Comparison of ENCODE assay signal across 18 cellular contexts in genomic region chrX:2188316-2188715, GRCh38.
DNase-seq lines count a peak whose midpoint lies in the region; ATAC-seq and TF ChIP-seq lines count a peak whose summit lies in the region.
"Had no signal": no experiment of that assay in that cellular context is flagged by ENCODE, and none has a peak within 500 bp of the region (broad histone marks: within the 10 kb centered on the region; RNA-seq: fewer than 3 reads in every experiment).

No MANE protein-coding gene starts in this region.

- no peaks in the 10 kb centered on the region for H3K27me3 ChIP-seq in skeletal muscle satellite cell (ENCODE audit: control insufficient read depth, insufficient read depth, low read length)
- H3K27me3 ChIP-seq: BE2C had no signal

- no peak for TF ChIP-seq CTCF in HFFc6 (IDR thresholded peaks at IDR 0.05)

- no peak overlapping the region for H3K4me3 ChIP-seq in skeletal muscle satellite cell (ENCODE audit: low read length)
- H3K4me3 ChIP-seq: prostate gland had no signal

- peaks cover 4% of the 10 kb centered on the region for H3K9me3 ChIP-seq in skeletal muscle satellite cell (replicated peaks; ENCODE audit: low read length)
- H3K9me3 ChIP-seq: BE2C, prostate gland had no signal

- H3K36me3 ChIP-seq in skeletal muscle satellite cell (ENCODE audit: insufficient read depth, low read length) = no peaks in the 10 kb centered on the region
- H3K36me3 ChIP-seq: BE2C, prostate gland, WERI-Rb-1 had no signal

- ATAC-seq in HG03432 (IDR thresholded peaks at IDR 0.05; ENCODE audit: unreplicated experiment) (no peak), HG03039 (IDR thresholded peaks at IDR 0.05; ENCODE audit: unreplicated experiment) (no peak)
- ATAC-seq: activated CD8-positive, alpha-beta T cell treated with anti-CD3 and anti-CD28 coated beads for 36 hours; activated T-cell treated with anti-CD3 and anti-CD28 coated beads, Interleukin-2, amount 50 U/mL, for 72 hours; naive thymus-derived CD8-positive, alpha-beta T cell had no signal

- H3K4me3 Mint-ChIP-seq in HFFc6 = no peak overlapping the region; the same call in 1 of the 2 replicates
- H3K4me3 Mint-ChIP-seq: activated CD8-positive, alpha-beta T cell treated with anti-CD3 and anti-CD28 coated beads for 36 hours; activated naive CD8-positive, alpha-beta T cell treated with anti-CD3 and anti-CD28 coated beads for 36 hours; activated T-cell treated with anti-CD3 and anti-CD28 coated beads, Interleukin-2, amount 50 U/mL, for 72 hours; naive thymus-derived CD8-positive, alpha-beta T cell had no signal

- no peak overlapping the region for H3K9ac ChIP-seq in skeletal muscle satellite cell (ENCODE audit: low read depth, low read length)

- peaks cover 7% of the 10 kb centered on the region; the same call in 1 of the 2 replicates for H3K36me3 Mint-ChIP-seq in HFFc6 (ENCODE audit: low read depth)

- H3K9me3 Mint-ChIP-seq in HFFc6 = peaks cover 27% of the 10 kb centered on the region

- peak; percentile 2 for DNase-seq in HFFc6
- peak; percentile 18 for DNase-seq in astrocyte of the hippocampus (ENCODE audit: low read depth, low spot score)
- DNase-seq in islet precursor cell = peak; percentile 72
- DNase-seq in superior temporal gyrus (ENCODE audit: extremely low spot score) = no peak
- no peak for DNase-seq in NCI-H446 (lab: John Stamatoyannopoulos, UW)
- DNase-seq: activated CD8-positive, alpha-beta T cell treated with anti-CD3 and anti-CD28 coated beads for 36 hours; activated naive CD8-positive, alpha-beta T cell treated with anti-CD3 and anti-CD28 coated beads for 36 hours; activated T-cell treated with anti-CD3 and anti-CD28 coated beads, Interleukin-2, amount 50 U/mL, for 72 hours; BE2C; naive thymus-derived CD8-positive, alpha-beta T cell; NCI-H446 treated with DMSO at 0.1 percent for 48 hours; Right ventricle myocardium superior; stimulated activated CD8-positive, alpha-beta memory T cell treated with anti-CD3 and anti-CD28 coated beads, Interleukin-4, amount 100 ng/mL, for 48 hours; WERI-Rb-1 had no signal

- peaks cover 4% of the 10 kb centered on the region; the same call in 1 of the 2 replicates for H3K4me1 Mint-ChIP-seq in HFFc6 (ENCODE audit: low read depth)
- H3K4me1 Mint-ChIP-seq: activated naive CD8-positive, alpha-beta T cell treated with anti-CD3 and anti-CD28 coated beads for 36 hours had no signal

- H3K4me1 ChIP-seq in skeletal muscle satellite cell (ENCODE audit: control insufficient read depth, insufficient read depth, low read length) = no peaks in the 10 kb centered on the region
- H3K4me1 ChIP-seq: BE2C, prostate gland had no signal

- no peaks in the 10 kb centered on the region; the same call in 1 of the 2 replicates for H3K27me3 Mint-ChIP-seq in HFFc6 (ENCODE audit: insufficient read depth)
- H3K27me3 Mint-ChIP-seq: activated CD8-positive, alpha-beta T cell treated with anti-CD3 and anti-CD28 coated beads for 36 hours; activated naive CD8-positive, alpha-beta T cell treated with anti-CD3 and anti-CD28 coated beads for 36 hours; naive thymus-derived CD8-positive, alpha-beta T cell had no signal

- H3K27ac Mint-ChIP-seq in HFFc6 = no peak overlapping the region
- H3K27ac Mint-ChIP-seq: activated CD8-positive, alpha-beta T cell treated with anti-CD3 and anti-CD28 coated beads for 36 hours; activated naive CD8-positive, alpha-beta T cell treated with anti-CD3 and anti-CD28 coated beads for 36 hours; activated T-cell treated with anti-CD3 and anti-CD28 coated beads, Interleukin-2, amount 50 U/mL, for 72 hours; naive thymus-derived CD8-positive, alpha-beta T cell had no signal

- H3K4me2 ChIP-seq in skeletal muscle satellite cell (ENCODE audit: low read length) = peak overlapping the region; percentile 15

Comparison
In these comparisons a context has a peak if more than half of its experiments do, and no peak if none do; other contexts are left out.
1. DNase-seq: peak in HFFc6 (single experiment), astrocyte of the hippocampus (single experiment) and islet precursor cell (single experiment); none in superior temporal gyrus (single experiment) and NCI-H446 (0 of 2).